23 cellular contexts compared by ENCODE assay signal in the genomic region with DNA sequence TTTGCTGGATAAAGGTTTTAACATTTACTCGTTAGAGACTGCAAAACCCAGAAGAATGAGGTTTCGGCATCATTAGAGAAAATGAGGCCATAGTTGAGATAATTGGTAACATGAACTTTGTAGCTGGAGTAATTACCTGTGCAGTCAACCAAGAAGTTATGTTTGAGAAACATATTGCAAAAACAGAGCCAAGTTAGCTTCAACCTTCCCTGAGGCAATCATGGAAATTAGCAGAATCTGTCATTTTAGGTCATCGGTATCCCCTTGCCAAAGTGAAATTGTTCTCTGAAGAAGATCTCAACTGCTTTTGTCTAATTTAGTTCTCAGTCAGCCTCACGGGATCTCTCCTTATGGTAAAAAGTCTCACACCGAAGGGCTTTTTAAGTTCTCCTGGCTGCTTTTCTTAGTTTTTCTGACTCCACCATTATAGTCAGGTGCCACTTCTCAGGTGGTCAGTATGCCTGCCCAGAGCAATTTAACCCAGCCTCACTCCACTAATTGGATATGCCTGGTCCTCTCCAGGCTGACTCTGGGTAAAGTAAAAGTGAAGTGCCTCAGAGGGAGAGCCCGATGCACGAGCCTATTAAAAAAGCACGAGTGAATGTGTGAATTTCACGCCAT. TPM values are rescaled to one million over a fixed set of nuclear protein-coding genes. Genes with fewer than 3 reads are reported as not detected.
A peak's percentile ranks its signal among the peaks of the same experiment; 100 is the strongest.
DNase-seq lines count a peak whose midpoint lies in the region; ATAC-seq and TF ChIP-seq lines count a peak whose summit lies in the region.
"Had no signal": no experiment of that assay in that cellular context is flagged by ENCODE, and none has a peak within 500 bp of the region (broad histone marks: within the 10 kb centered on the region; RNA-seq: fewer than 3 reads in every experiment).

No MANE protein-coding gene starts in this region.

- TF ChIP-seq POLR2A in breast epithelium (IDR thresholded peaks at IDR 0.05), result no peak

- no peak for ATAC-seq in GM21390 (IDR thresholded peaks at IDR 0.05; ENCODE audit: unreplicated experiment)
- ATAC-seq: heart right ventricle, HepG2 had no signal

- H3K36me3 Mint-ChIP-seq in mesothelial cell of epicardium, result no peaks in the 10 kb centered on the region
- H3K36me3 Mint-ChIP-seq: activated naive CD8-positive, alpha-beta T cell treated with anti-CD3 and anti-CD28 coated beads, Interleukin-2, amount 10 ng/mL, durations not matched to agents 7 days and 5 days; CD8-positive, alpha-beta memory T cell; neural progenitor cell had no signal

- H3K4me3 Mint-ChIP-seq in mesothelial cell of epicardium, result no peak overlapping the region
- H3K4me3 Mint-ChIP-seq: activated naive CD8-positive, alpha-beta T cell treated with anti-CD3 and anti-CD28 coated beads, Interleukin-2, amount 10 ng/mL, durations not matched to agents 7 days and 5 days; CD8-positive, alpha-beta memory T cell; H9; neural progenitor cell had no signal

- intact Hi-C loops in breast epithelium (cut with DNase I; ENCODE audit: low total_unique reads), result no loop called here

- POLR2A ChIA-PET in HEK293T (lab: Yijun Ruan, JAX), result no interaction called here

- H3K9me3 ChIP-seq in breast epithelium, result no peaks in the 10 kb centered on the region
- H3K9me3 ChIP-seq: heart right ventricle, Peyer's patch, sigmoid colon, SJCRH30, tibial nerve had no signal

- peaks cover 23% of the 10 kb centered on the region for H3K4me1 Mint-ChIP-seq in mesothelial cell of epicardium
- H3K4me1 Mint-ChIP-seq: activated naive CD8-positive, alpha-beta T cell treated with anti-CD3 and anti-CD28 coated beads, Interleukin-2, amount 10 ng/mL, durations not matched to agents 7 days and 5 days; CD8-positive, alpha-beta memory T cell had no signal

- peak overlapping the region; percentile 8 for H3K27ac Mint-ChIP-seq in mesothelial cell of epicardium
- H3K27ac Mint-ChIP-seq: activated naive CD8-positive, alpha-beta T cell treated with anti-CD3 and anti-CD28 coated beads, Interleukin-2, amount 10 ng/mL, durations not matched to agents 7 days and 5 days; CD8-positive, alpha-beta memory T cell; H9; neural progenitor cell had no signal

- H3K9me3 Mint-ChIP-seq in mesothelial cell of epicardium, result no peaks in the 10 kb centered on the region
- H3K9me3 Mint-ChIP-seq: activated naive CD8-positive, alpha-beta T cell treated with anti-CD3 and anti-CD28 coated beads, Interleukin-2, amount 10 ng/mL, durations not matched to agents 7 days and 5 days; CD8-positive, alpha-beta memory T cell; H9; neural progenitor cell had no signal

- H3K36me3 ChIP-seq in breast epithelium, result no peaks in the 10 kb centered on the region
- H3K36me3 ChIP-seq: heart right ventricle, neural progenitor cell, Peyer's patch, sigmoid colon, SJCRH30, tibial nerve had no signal

- H3K27me3 Mint-ChIP-seq in mesothelial cell of epicardium (ENCODE audit: low read depth), result peaks cover 5% of the 10 kb centered on the region
- H3K27me3 Mint-ChIP-seq: activated naive CD8-positive, alpha-beta T cell treated with anti-CD3 and anti-CD28 coated beads, Interleukin-2, amount 10 ng/mL, durations not matched to agents 7 days and 5 days had no signal

- H3K27me3 ChIP-seq in breast epithelium, result no peaks in the 10 kb centered on the region
- H3K27me3 ChIP-seq: heart right ventricle, neural progenitor cell, Peyer's patch, sigmoid colon, SJCRH30, tibial nerve had no signal

- TF ChIP-seq CTCF in mesothelial cell of epicardium (IDR thresholded peaks at IDR 0.05; ENCODE audit: unreplicated experiment), result no peak
- no peak for TF ChIP-seq CTCF in breast epithelium (IDR thresholded peaks at IDR 0.05)

- H3K4me3 ChIP-seq in breast epithelium, result no peak overlapping the region
- H3K4me3 ChIP-seq: heart right ventricle, neural progenitor cell, Peyer's patch, sigmoid colon, SJCRH30, tibial nerve had no signal

- no peaks in the 10 kb centered on the region for H3K4me1 ChIP-seq in breast epithelium
- H3K4me1 ChIP-seq: heart right ventricle, Peyer's patch, sigmoid colon had no signal

- CTCF ChIA-PET in HEK293T (lab: Yijun Ruan, JAX), result interaction anchor here (0.6 kb wide), 1 partner anchor 13 kb away, joined by 3 read pairs; no protein-coding TSS in a partner anchor

- peak; percentile 29 for DNase-seq in NCI-H1436 (lab: John Stamatoyannopoulos, UW)
- DNase-seq in NCI-H1436 treated with DMSO at 0.1 percent for 48 hours (lab: John Stamatoyannopoulos, UW), result no peak
- DNase-seq in M059J (ENCODE audit: low read depth), result peak; percentile 6
- peak; percentile 82 for DNase-seq in NCI-H526 treated with DMSO at 0.1 percent for 48 hours (lab: John Stamatoyannopoulos, UW)
- DNase-seq in mesothelial cell of epicardium (ENCODE audit: low spot score in 2 of 2, unreplicated experiment in 2 of 2), result no peak
- DNase-seq in HEK293T (ENCODE audit: extremely low spot score), result no peak
- DNase-seq in breast epithelium (ENCODE audit: low spot score in 2 of 2), result no peak
- DNase-seq: 8988T; activated CD4-positive, alpha-beta T cell treated with anti-CD3 and anti-CD28 coated beads for 1 hour; activated effector memory CD4-positive, alpha-beta T cell treated with anti-CD3 and anti-CD28 coated beads, Interleukin-2, amount 50 U/mL, for 16 hours; activated naive CD8-positive, alpha-beta T cell treated with anti-CD3 and anti-CD28 coated beads, Interleukin-2, amount 10 ng/mL, durations not matched to agents 7 days and 5 days; CD8-positive, alpha-beta memory T cell; H9; heart right ventricle; NCI-H345; Peyer's patch; sigmoid colon; SJCRH30; stimulated activated CD4-positive, alpha-beta T cell treated with anti-CD3 and anti-CD28 coated beads, Interleukin-15, amount 100 ng/mL, for 24 hours had no signal

- no peak overlapping the region for H3K27ac ChIP-seq in breast epithelium
- H3K27ac ChIP-seq: heart right ventricle, neural progenitor cell, Peyer's patch, sigmoid colon, SJCRH30 had no signal

TF ChIP-seq in HEK293T, 16 proteins besides CTCF, POLR2A, EP300 and RAD21:
- TF ChIP-seq, protein P1, sequence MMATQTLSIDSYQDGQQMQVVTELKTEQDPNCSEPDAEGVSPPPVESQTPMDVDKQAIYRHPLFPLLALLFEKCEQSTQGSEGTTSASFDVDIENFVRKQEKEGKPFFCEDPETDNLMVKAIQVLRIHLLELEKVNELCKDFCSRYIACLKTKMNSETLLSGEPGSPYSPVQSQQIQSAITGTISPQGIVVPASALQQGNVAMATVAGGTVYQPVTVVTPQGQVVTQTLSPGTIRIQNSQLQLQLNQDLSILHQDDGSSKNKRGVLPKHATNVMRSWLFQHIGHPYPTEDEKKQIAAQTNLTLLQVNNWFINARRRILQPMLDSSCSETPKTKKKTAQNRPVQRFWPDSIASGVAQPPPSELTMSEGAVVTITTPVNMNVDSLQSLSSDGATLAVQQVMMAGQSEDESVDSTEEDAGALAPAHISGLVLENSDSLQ (IDR thresholded peaks at IDR 0.05), result no peak
- TF ChIP-seq HDGF (IDR thresholded peaks at IDR 0.05; ENCODE audit: borderline replicate concordance) (no peak), SUZ12 (IDR thresholded peaks at IDR 0.05) (no peak), BHLHE40 (IDR thresholded peaks at IDR 0.05; ENCODE audit: borderline replicate concordance) (no peak), FOXK2 (IDR thresholded peaks at IDR 0.05) (no peak), ELF4 (IDR thresholded peaks at IDR 0.05) (no peak), LEF1 (IDR thresholded peaks at IDR 0.05; ENCODE audit: borderline replicate concordance) (no peak), ARNT (IDR thresholded peaks at IDR 0.05) (no peak), ZNF384 (IDR thresholded peaks at IDR 0.05) (no peak), TARDBP (IDR thresholded peaks at IDR 0.05) (no peak), FOXA1 (IDR thresholded peaks at IDR 0.05) (no peak), SP1 (IDR thresholded peaks at IDR 0.05) (no peak), FOXM1 (IDR thresholded peaks at IDR 0.05; ENCODE audit: borderline replicate concordance) (no peak), L3MBTL2 (conservative IDR thresholded peaks at IDR 0.05) (no peak), NFRKB (IDR thresholded peaks at IDR 0.05) (no peak), CTBP1 (IDR thresholded peaks at IDR 0.05; ENCODE audit: borderline replicate concordance) (no peak)

RNA-seq across cellular contexts. Expression of a gene that starts 52.5 kb away (rescaled TPM):
- 0.49 TPM in 1 of 2 replicates, not detected in the other for total RNA-seq in M059J (2014; rRNA removed; shearing (Covaris generic))
- total RNA-seq in mesothelial cell of epicardium, result 5.0 to 6.2 TPM (median 5.7 TPM) in 3 replicates
- total RNA-seq in breast epithelium, result 10 to 100 TPM in 1 of 3 donors, 1 to 10 TPM in 2; 3.3 to 62.4 (median 4.2) TPM

Comparison
In these comparisons a context has a peak if more than half of its experiments do, and no peak if none do; other contexts are left out.
1. DNase-seq: peak in NCI-H1436 (single experiment), M059J (single experiment) and NCI-H526 treated with DMSO at 0.1 percent for 48 hours (single experiment); none in NCI-H1436 treated with DMSO at 0.1 percent for 48 hours (single experiment), mesothelial cell of epicardium (0 of 2), HEK293T (single experiment) and breast epithelium (0 of 2).